In the genomic region with DNA sequence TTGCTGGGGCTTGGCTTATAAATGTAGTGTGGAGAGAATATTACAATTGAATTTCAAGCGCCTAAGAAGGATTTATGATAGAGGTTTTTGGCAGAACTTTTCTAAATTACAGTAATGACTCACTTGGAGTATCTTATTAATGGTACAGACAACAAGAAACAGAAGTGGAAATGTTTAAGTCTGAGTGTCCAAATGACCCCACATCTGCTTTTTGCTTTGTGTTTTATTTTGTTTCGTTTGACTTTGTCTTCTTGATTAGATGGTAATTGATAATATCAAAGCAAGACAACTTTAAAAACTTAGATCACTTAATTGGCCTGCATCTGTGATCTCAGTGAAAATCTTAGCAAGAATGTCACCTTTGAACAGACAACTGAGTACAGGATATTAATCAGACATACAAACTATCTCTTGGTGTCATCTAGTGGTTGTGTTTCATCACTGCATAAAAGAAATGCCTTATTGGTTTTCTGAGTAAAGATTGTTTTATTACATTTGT, we compare ENCODE assay signal across 9 cellular contexts.
DNase-seq lines count a peak whose midpoint lies in the region; TF ChIP-seq lines count a peak whose summit lies in the region.
"Had no signal": no experiment of that assay in that cellular context is flagged by ENCODE, and none has a peak within 500 bp of the region (broad histone marks: within the 10 kb centered on the region; RNA-seq: fewer than 3 reads in every experiment).

No MANE protein-coding gene starts in this region.

- H4K20me1 ChIP-seq in PC-9 (ENCODE audit: insufficient read depth) (no peaks in the 10 kb centered on the region; the same call in 1 of the 2 replicates), osteoblast (ENCODE audit: insufficient read depth, low read length) (no peaks in the 10 kb centered on the region)

- H3K4me2 ChIP-seq in PC-9 (no peak overlapping the region), osteoblast (ENCODE audit: insufficient read depth, low read length) (no peak overlapping the region)

- no peak overlapping the region for H3K4me3 ChIP-seq in AG10803 (ENCODE audit: low read length)
- no peak overlapping the region for H3K4me3 ChIP-seq in PC-9
- no peak overlapping the region for H3K4me3 ChIP-seq in osteoblast (ENCODE audit: insufficient read depth, low read length)

- H3K27ac Mint-ChIP-seq in CD14-positive monocyte: no peak overlapping the region
- H3K27ac Mint-ChIP-seq in activated CD4-positive, alpha-beta T cell treated with anti-CD3 and anti-CD28 coated beads, Interleukin-2, amount 10 ng/mL, durations not matched to agents 24 days and 14 days: no peak overlapping the region
- H3K27ac Mint-ChIP-seq: dendritic cell treated with granulocyte-macrophage colony-stimulating factor and Interleukin-4, amounts not matched to agents 40 ng/mL and 50 ng/mL, for 4 days had no signal

- no peak for DNase-seq in AG10803 (ENCODE audit: low read depth)
- DNase-seq in HEK293T (ENCODE audit: extremely low spot score): peak; percentile 13
- DNase-seq in PC-9: no peak
- DNase-seq in glomerular visceral epithelial cell (ENCODE audit: extremely low spot score): peak; percentile 32
- no peak for DNase-seq in osteoblast (ENCODE audit: insufficient read length, low spot score, missing footprints)
- DNase-seq in retina: no peak
- DNase-seq in CD14-positive monocyte (ENCODE audit: low spot score): no peak
- DNase-seq in activated CD4-positive, alpha-beta T cell treated with anti-CD3 and anti-CD28 coated beads, Interleukin-2, amount 10 ng/mL, durations not matched to agents 24 days and 14 days: no peak

- no peaks in the 10 kb centered on the region for H3K9me3 ChIP-seq in PC-9 (ENCODE audit: insufficient read depth, low read depth)
- H3K9me3 ChIP-seq in osteoblast (ENCODE audit: low read depth, low read length): no peaks in the 10 kb centered on the region

- no peaks in the 10 kb centered on the region for H3K36me3 ChIP-seq in PC-9 (ENCODE audit: low read depth)
- no peaks in the 10 kb centered on the region for H3K36me3 ChIP-seq in osteoblast (ENCODE audit: insufficient read depth, low read length)

- TF ChIP-seq CTCF in AG10803 (conservative IDR thresholded peaks at IDR 0.05; ENCODE audit: low read length) (0 out of 2 replicates have a peak, but pooled peaks have one; percentile 8), PC-9 (conservative IDR thresholded peaks at IDR 0.05) (peak; percentile 72), osteoblast (IDR thresholded peaks at IDR 0.05; ENCODE audit: extremely low read depth, low read depth, low read length) (no peak), CD14-positive monocyte (IDR thresholded peaks at IDR 0.05) (no peak)

- intact Hi-C loops in PC-9 (cut with micrococcal nuclease; ENCODE audit: unreplicated experiment) (loop anchor here (1.0 to 10.0 kb wide), 4 partner anchors 46 to 997 kb away; no protein-coding TSS in a partner anchor), CD14-positive monocyte (cut with micrococcal nuclease) (no loop called here)
- intact Hi-C loops in activated CD4-positive, alpha-beta T cell treated with anti-CD3 and anti-CD28 coated beads, Interleukin-2, amount 10 ng/mL, durations not matched to agents 24 days and 14 days (cut with micrococcal nuclease): no loop called here

- POLR2A ChIA-PET in HEK293T (lab: Yijun Ruan, JAX) (no interaction called here), PC-9 (lab: Charles Lee; ENCODE audit: unreplicated experiment) (no interaction called here)

- H3K27me3 ChIP-seq in PC-9 (ENCODE audit: insufficient read depth, low read depth) (no peaks in the 10 kb centered on the region), osteoblast (ENCODE audit: insufficient read depth, low read length) (no peaks in the 10 kb centered on the region)

- H3K79me2 ChIP-seq in PC-9 (ENCODE audit: low read depth) (no peaks in the 10 kb centered on the region), osteoblast (ENCODE audit: insufficient read depth, low read length) (no peaks in the 10 kb centered on the region)

- no peak overlapping the region for H2AFZ ChIP-seq in PC-9
- no peak overlapping the region for H2AFZ ChIP-seq in osteoblast (ENCODE audit: low read length)

- H3K9me2 ChIP-seq in PC-9 (ENCODE audit: insufficient read depth): no peaks in the 10 kb centered on the region

- H3K4me1 ChIP-seq in PC-9 (replicated peaks; ENCODE audit: insufficient read depth): no peaks in the 10 kb centered on the region
- H3K4me1 ChIP-seq in osteoblast (ENCODE audit: insufficient read depth, low read length): no peaks in the 10 kb centered on the region

- H3K27ac ChIP-seq in PC-9 (no peak overlapping the region), osteoblast (ENCODE audit: low read depth, low read length) (no peak overlapping the region)

- H3K9me3 Mint-ChIP-seq in CD14-positive monocyte: peaks cover 0 to 2% (median 0%) of the 10 kb centered on the region in 7 donors
- H3K9me3 Mint-ChIP-seq in activated CD4-positive, alpha-beta T cell treated with anti-CD3 and anti-CD28 coated beads, Interleukin-2, amount 10 ng/mL, durations not matched to agents 24 days and 14 days: no peaks in the 10 kb centered on the region
- H3K9me3 Mint-ChIP-seq: dendritic cell treated with granulocyte-macrophage colony-stimulating factor and Interleukin-4, amounts not matched to agents 40 ng/mL and 50 ng/mL, for 4 days had no signal

- H3K27me3 Mint-ChIP-seq in CD14-positive monocyte (ENCODE audit: low read depth in 3 of 3): no peaks in the 10 kb centered on the region
- no peaks in the 10 kb centered on the region for H3K27me3 Mint-ChIP-seq in activated CD4-positive, alpha-beta T cell treated with anti-CD3 and anti-CD28 coated beads, Interleukin-2, amount 10 ng/mL, durations not matched to agents 24 days and 14 days
- H3K27me3 Mint-ChIP-seq: dendritic cell treated with granulocyte-macrophage colony-stimulating factor and Interleukin-4, amounts not matched to agents 40 ng/mL and 50 ng/mL, for 4 days had no signal

- H3K36me3 Mint-ChIP-seq in CD14-positive monocyte: no peaks in the 10 kb centered on the region
- no peaks in the 10 kb centered on the region for H3K36me3 Mint-ChIP-seq in activated CD4-positive, alpha-beta T cell treated with anti-CD3 and anti-CD28 coated beads, Interleukin-2, amount 10 ng/mL, durations not matched to agents 24 days and 14 days (ENCODE audit: low read depth)

- no peak overlapping the region for H3K4me3 Mint-ChIP-seq in CD14-positive monocyte
- H3K4me3 Mint-ChIP-seq in activated CD4-positive, alpha-beta T cell treated with anti-CD3 and anti-CD28 coated beads, Interleukin-2, amount 10 ng/mL, durations not matched to agents 24 days and 14 days: no peak overlapping the region
- H3K4me3 Mint-ChIP-seq: dendritic cell treated with granulocyte-macrophage colony-stimulating factor and Interleukin-4, amounts not matched to agents 40 ng/mL and 50 ng/mL, for 4 days had no signal

- CTCF ChIA-PET in HEK293T (lab: Yijun Ruan, JAX): interaction anchor here (0.6 kb wide), 1 partner anchor 1003 kb away, joined by 3 read pairs; no protein-coding TSS in a partner anchor
- CTCF ChIA-PET in PC-9 (lab: Charles Lee): interaction anchor here (0.7 kb wide), 1 partner anchor 997 kb away, joined by 3 read pairs; no protein-coding TSS in a partner anchor

- no peaks in the 10 kb centered on the region for H3F3A ChIP-seq in PC-9 (ENCODE audit: insufficient read depth, low read depth)

- BruUV-seq in PC-9 (replicated peaks; lab: Mats Ljungman, UMichigan): no TSS peak

- no peaks in the 10 kb centered on the region for H3K4me1 Mint-ChIP-seq in CD14-positive monocyte
- H3K4me1 Mint-ChIP-seq in activated CD4-positive, alpha-beta T cell treated with anti-CD3 and anti-CD28 coated beads, Interleukin-2, amount 10 ng/mL, durations not matched to agents 24 days and 14 days: no peaks in the 10 kb centered on the region

TF ChIP-seq in HEK293T, 16 proteins besides CTCF, POLR2A, EP300 and RAD21:
- no peak for TF ChIP-seq BHLHE40 (IDR thresholded peaks at IDR 0.05; ENCODE audit: borderline replicate concordance)
- no peak for TF ChIP-seq HDGF (IDR thresholded peaks at IDR 0.05; ENCODE audit: borderline replicate concordance)
- TF ChIP-seq ARNT (IDR thresholded peaks at IDR 0.05): no peak
TF ChIP-seq in HEK293T: peak in this region for 0.

Comparison
In these comparisons a context has a peak if more than half of its experiments do, and no peak if none do; other contexts are left out.
1. DNase-seq: peak in HEK293T (single experiment) and glomerular visceral epithelial cell (single experiment); none in AG10803 (single experiment), PC-9 (0 of 2), osteoblast (single experiment), retina (single experiment), CD14-positive monocyte (single experiment) and activated CD4-positive, alpha-beta T cell treated with anti-CD3 and anti-CD28 coated beads, Interleukin-2, amount 10 ng/mL, durations not matched to agents 24 days and 14 days (single experiment).
2. CTCF ChIP-seq: peak in AG10803 (single experiment) and PC-9 (single experiment); none in osteoblast (single experiment) and CD14-positive monocyte (single experiment).